ENCODE assay signal across 26 cellular contexts in the genomic region with DNA sequence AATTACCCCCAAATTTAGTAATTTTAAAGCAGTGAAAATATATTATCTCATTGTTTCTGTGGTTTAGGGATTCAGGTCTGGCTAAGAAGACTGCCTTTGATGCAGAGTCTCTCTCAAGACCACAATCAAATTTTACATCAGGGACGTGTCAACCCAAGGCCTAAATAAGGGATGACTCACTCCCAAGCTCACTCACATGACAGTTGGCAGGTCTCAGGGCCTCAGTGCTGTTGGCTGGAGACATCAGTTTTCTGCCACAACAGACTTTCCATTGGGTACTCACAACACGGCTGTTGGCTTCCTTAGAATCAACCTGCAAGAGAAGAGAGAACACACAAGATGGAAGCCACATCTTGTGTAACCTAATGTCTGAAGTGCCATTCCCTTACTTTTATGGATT.
"Had no signal": no experiment of that assay in that cellular context is flagged by ENCODE, and none has a peak within 500 bp of the region (broad histone marks: within the 10 kb centered on the region; RNA-seq: fewer than 3 reads in every experiment).

No MANE protein-coding gene starts in this region.

- ATAC-seq: heart left ventricle; left lung; lower lobe of right lung; mucosa of descending colon; sciatic nerve; stimulated activated effector memory CD8-positive, alpha-beta T cell treated with anti-CD3 and anti-CD28 coated beads, Interleukin-12 subunit alpha, Interleukin-12 subunit beta, amount 100 ng/mL, for 72 hours had no signal

- DNase-seq: activated CD4-positive, alpha-beta memory T cell treated with anti-CD3 and anti-CD28 coated beads, Interleukin-2, amount 10 ng/mL, durations not matched to agents 7 days and 5 days; activated CD4-positive, alpha-beta T cell treated with anti-CD3 and anti-CD28 coated beads for 1 hour; activated CD4-positive, alpha-beta T cell treated with anti-CD3 and anti-CD28 coated beads, Interleukin-2, amount 10 ng/mL, durations not matched to agents 7 days and 5 days; activated CD8-positive, alpha-beta memory T cell treated with anti-CD3 and anti-CD28 coated beads, Interleukin-2, amount 50 U/mL, for 48 hours; activated gamma-delta T cell; activated naive CD4-positive, alpha-beta T cell treated with anti-CD3 and anti-CD28 coated beads, Interleukin-2, amount 10 ng/mL, durations not matched to agents 7 days and 5 days; activated naive CD8-positive, alpha-beta T cell treated with anti-CD3 and anti-CD28 coated beads, Interleukin-2, amount 10 ng/mL, durations not matched to agents 7 days and 5 days; activated T-cell treated with anti-CD3 and anti-CD28 coated beads, Interleukin-2, amount 50 U/mL, for 24 hours; amniotic stem cell; caudate nucleus; foreskin fibroblast; heart left ventricle; hypothalamus; immature natural killer cell; left lung; lower lobe of right lung; mesenchymal stem cell; mucosa of descending colon; small intestine; stimulated activated CD4-positive, alpha-beta T cell treated with anti-CD3 and anti-CD28 coated beads, Interleukin-4, amount 100 ng/mL, for 24 hours; T-helper 9 cell; trophoblast cell; uterus had no signal

- H3K9me3 ChIP-seq: lower lobe of right lung, mucosa of descending colon, thoracic aorta, uterus had no signal

- H3K4me3 ChIP-seq: heart left ventricle, left lung, lower lobe of right lung, mucosa of descending colon, thoracic aorta, uterus had no signal

- H3K27ac ChIP-seq: heart left ventricle, left lung, lower lobe of right lung, thoracic aorta, uterus had no signal

- H3K4me1 ChIP-seq: heart left ventricle, left lung, lower lobe of right lung, uterus had no signal

- H3K27me3 ChIP-seq: heart left ventricle, left lung, uterus had no signal

- H3K36me3 ChIP-seq: heart left ventricle, left lung, lower lobe of right lung, thoracic aorta, uterus had no signal
